In genomic region chr17:27352481-27353460, GRCh38 we compare ENCODE assay signal across 8 cellular contexts. TPM values are rescaled to one million over a fixed set of nuclear protein-coding genes. Genes with fewer than 3 reads are reported as not detected.
DNase-seq lines count a peak whose midpoint lies in the region; ATAC-seq and TF ChIP-seq lines count a peak whose summit lies in the region.

No MANE protein-coding gene starts in this region.

- H3K27ac ChIP-seq in right lobe of liver (peak overlapping the region; percentile 81 to 98 (median 90)), upper lobe of left lung (peak overlapping the region; percentile 91 to 94 (median 92))

- no peaks in the 10 kb centered on the region for H3K27me3 Mint-ChIP-seq in activated naive CD4-positive, alpha-beta T cell treated with anti-CD3 and anti-CD28 coated beads, Interleukin-2, amount 50 U/mL, for 24 hours

- H3K4me3 Mint-ChIP-seq in activated naive CD4-positive, alpha-beta T cell treated with anti-CD3 and anti-CD28 coated beads, Interleukin-2, amount 50 U/mL, for 24 hours, result peak overlapping the region; percentile 84

- ATAC-seq in right lobe of liver, result no peak
- no peak for ATAC-seq in upper lobe of left lung (ENCODE audit: low FRiP score in 2 of 2)
- no peak for ATAC-seq in HG03196 (IDR thresholded peaks at IDR 0.05; ENCODE audit: unreplicated experiment)

- H3K9me3 Mint-ChIP-seq in activated naive CD4-positive, alpha-beta T cell treated with anti-CD3 and anti-CD28 coated beads, Interleukin-2, amount 50 U/mL, for 24 hours, result no peaks in the 10 kb centered on the region

- DNase-seq in activated naive CD4-positive, alpha-beta T cell treated with anti-CD3 and anti-CD28 coated beads, Interleukin-2, amount 50 U/mL, for 16 hours, result no peak
- DNase-seq in astrocyte of the cerebellum (ENCODE audit: low read depth) (no peak), right lobe of liver (no peak), upper lobe of left lung (no peak), OCI-M2 (lab: John Stamatoyannopoulos, UW; ENCODE audit: unreplicated experiment) (no peak), HCEC 1CT (no peak)

- peak overlapping the region; percentile 64 for H3K27ac Mint-ChIP-seq in activated naive CD4-positive, alpha-beta T cell treated with anti-CD3 and anti-CD28 coated beads, Interleukin-2, amount 50 U/mL, for 24 hours

- WGBS in right lobe of liver (ENCODE audit: insufficient coverage, low coverage, low lambda C conversion rate, missing lambda C conversion rate), result 64% methylated on average over 10 of the region's 17 CpGs
- 60 to 67% methylated on average over 14 to 17 of the region's 17 CpGs for WGBS in upper lobe of left lung, 2 donors

- no peak for TF ChIP-seq EP300 in upper lobe of left lung (IDR thresholded peaks at IDR 0.05)

- H3K27me3 ChIP-seq in right lobe of liver, result no peaks in the 10 kb centered on the region
- H3K27me3 ChIP-seq in upper lobe of left lung, result no peaks in the 10 kb centered on the region

- H3K4me3 ChIP-seq in astrocyte of the cerebellum (ENCODE audit: low read depth, low read length) (peak overlapping the region; percentile 44), right lobe of liver (peak overlapping the region; percentile 62 to 83 (median 72)), upper lobe of left lung (peak overlapping the region; percentile 31 to 72 (median 60))

- H3K36me3 Mint-ChIP-seq in activated naive CD4-positive, alpha-beta T cell treated with anti-CD3 and anti-CD28 coated beads, Interleukin-2, amount 50 U/mL, for 24 hours, result no peaks in the 10 kb centered on the region

- TF ChIP-seq POLR2A in right lobe of liver (IDR thresholded peaks at IDR 0.05) (no peak), upper lobe of left lung (IDR thresholded peaks at IDR 0.05) (no peak)

- TF ChIP-seq CTCF in astrocyte of the cerebellum (IDR thresholded peaks at IDR 0.05; ENCODE audit: low read depth, low read length, missing control alignments) (no peak), right lobe of liver (IDR thresholded peaks at IDR 0.05) (no peak), upper lobe of left lung (IDR thresholded peaks at IDR 0.05) (no peak)

- in situ Hi-C loops in astrocyte of the cerebellum (cut with HindIII; ENCODE audit: low sequenced_read_pairs), result no loop called here

- H3K9me3 ChIP-seq in right lobe of liver (no peaks in the 10 kb centered on the region), upper lobe of left lung (no peaks in the 10 kb centered on the region)

- H3K4me1 Mint-ChIP-seq in activated naive CD4-positive, alpha-beta T cell treated with anti-CD3 and anti-CD28 coated beads, Interleukin-2, amount 50 U/mL, for 24 hours, result peaks cover 30% of the 10 kb centered on the region

- H3K4me1 ChIP-seq in right lobe of liver (peaks cover 0 to 15% (median 0%) of the 10 kb centered on the region in 4 donors), upper lobe of left lung (peaks cover 25 to 36% (median 29%) of the 10 kb centered on the region in 4 donors)

- intact Hi-C loops in right lobe of liver (cut with DNase I), result loop anchor here (10.0 kb wide), 1 partner anchor 252 kb away; no protein-coding TSS in a partner anchor

- H3K36me3 ChIP-seq in right lobe of liver (no peaks in the 10 kb centered on the region), upper lobe of left lung (no peaks in the 10 kb centered on the region)

RNA-seq across cellular contexts. Expression of gene WSB1, which starts 58.9 kb away (rescaled TPM):
- total RNA-seq in right lobe of liver (10 to 100 TPM; 28.3 to 97.6 (median 35.0) TPM), upper lobe of left lung (100 to 1,000 TPM; 261 to 514 (median 328) TPM)
